ENCODE assay signal across 10 cellular contexts in the genomic region with DNA sequence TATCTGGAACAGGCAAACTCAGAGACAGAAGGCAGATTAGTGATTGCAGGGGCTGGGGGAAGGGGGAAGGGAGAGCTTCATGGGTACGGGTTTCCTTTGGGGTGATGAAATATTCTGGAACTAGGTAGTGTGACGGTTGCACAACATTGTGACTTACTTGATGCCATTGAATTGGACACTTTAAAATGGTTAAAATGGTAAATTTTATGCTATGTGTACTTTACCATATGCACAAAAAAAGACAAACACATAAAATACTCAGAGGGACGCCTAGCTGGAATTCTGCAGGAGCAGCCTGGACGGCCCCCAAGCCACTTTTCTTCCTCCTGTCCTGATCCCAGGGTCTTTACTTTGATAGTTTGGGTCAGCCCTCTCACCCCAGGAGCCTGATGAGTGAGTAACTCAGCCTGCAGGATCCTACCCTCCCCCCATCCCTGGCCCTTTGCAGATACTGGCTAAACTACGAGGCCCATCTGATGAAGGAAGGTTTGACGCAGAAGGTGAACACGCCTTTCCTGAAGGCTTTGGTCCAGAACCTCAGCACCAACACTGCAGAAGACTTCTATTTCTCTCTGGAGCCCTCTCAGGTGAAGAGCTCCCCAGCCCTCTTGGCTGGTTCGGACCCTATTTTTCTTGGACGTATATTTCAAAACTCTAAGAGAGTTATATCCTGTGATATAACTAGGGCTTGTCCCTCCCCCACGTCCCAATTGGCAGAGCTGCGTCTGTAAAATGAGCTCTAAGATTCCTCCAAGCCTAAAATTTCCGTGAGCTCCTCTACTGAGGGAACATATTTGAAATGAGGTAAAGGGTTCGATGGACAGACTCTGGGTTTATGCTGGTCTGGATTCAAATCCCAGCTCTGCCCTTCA. TPM values are rescaled to one million over a fixed set of nuclear protein-coding genes. Genes with fewer than 3 reads are reported as not detected.
DNase-seq lines count a peak whose midpoint lies in the region; TF ChIP-seq lines count a peak whose summit lies in the region.
"Had no signal": no experiment of that assay in that cellular context is flagged by ENCODE, and none has a peak within 500 bp of the region (broad histone marks: within the 10 kb centered on the region; RNA-seq: fewer than 3 reads in every experiment).

No MANE protein-coding gene starts in this region.

- peaks cover 19% of the 10 kb centered on the region for H3K4me1 ChIP-seq in neural progenitor cell

- H3K27ac ChIP-seq in neural progenitor cell: no peak overlapping the region

- TF ChIP-seq POLR2A in erythroblast (IDR thresholded peaks at IDR 0.05; ENCODE audit: low read length): no peak

- H3K4me3 Mint-ChIP-seq in neural progenitor cell: no peak overlapping the region
- H3K4me3 Mint-ChIP-seq: activated T-cell treated with anti-CD3 and anti-CD28 coated beads, Interleukin-2, amount 50 U/mL, for 4 hours had no signal

- H3K36me3 ChIP-seq in H7 (replicated peaks; ENCODE audit: control insufficient read depth, insufficient read depth, low read length) (no peaks in the 10 kb centered on the region), neural progenitor cell (no peaks in the 10 kb centered on the region)

- peak; percentile 79 for DNase-seq in H7
- DNase-seq in NOMO-1 treated with DMSO at 0.1 percent for 48 hours (lab: John Stamatoyannopoulos, UW; ENCODE audit: unreplicated experiment): peak; percentile 86
- peak; percentile 79 to 80 for DNase-seq in erythroblast (lab: John Stamatoyannopoulos, UW)
- peak; percentile 65 for DNase-seq in neural progenitor cell (ENCODE audit: low spot score)
- DNase-seq in stimulated activated CD4-positive, alpha-beta T cell treated with anti-CD3 and anti-CD28 coated beads, Interleukin-2, amount 100 ng/mL, for 24 hours: no peak
- DNase-seq in NCI-H187 (lab: John Stamatoyannopoulos, UW): no peak
- no peak for DNase-seq in HEK293T (ENCODE audit: extremely low spot score)
- DNase-seq: activated T-cell treated with anti-CD3 and anti-CD28 coated beads, Interleukin-2, amount 50 U/mL, for 4 hours; SHP77 treated with DMSO at 0.1 percent for 48 hours had no signal

- H3K9me3 ChIP-seq in neural progenitor cell (ENCODE audit: low read depth): no peaks in the 10 kb centered on the region

- POLR2A ChIA-PET in HEK293T (lab: Yijun Ruan, JAX): interaction anchor here (1.7 kb wide), 1 partner anchor 59 kb away, joined by 9 read pairs; a partner anchor contains a TSS

- peak overlapping the region; percentile 65 for H3K4me2 ChIP-seq in neural progenitor cell

- no peak overlapping the region for H3K9ac ChIP-seq in neural progenitor cell

- peaks cover 3% of the 10 kb centered on the region for H3K27me3 Mint-ChIP-seq in neural progenitor cell (ENCODE audit: insufficient read depth, low read depth)

- no peaks in the 10 kb centered on the region for H3K36me3 Mint-ChIP-seq in neural progenitor cell

- peaks cover 33% of the 10 kb centered on the region for H3K4me1 Mint-ChIP-seq in neural progenitor cell

- H4K20me1 ChIP-seq in neural progenitor cell (ENCODE audit: low read depth): no peaks in the 10 kb centered on the region

- no peaks in the 10 kb centered on the region for H3K9me3 Mint-ChIP-seq in neural progenitor cell
- H3K9me3 Mint-ChIP-seq: activated T-cell treated with anti-CD3 and anti-CD28 coated beads, Interleukin-2, amount 50 U/mL, for 4 hours had no signal

- CTCF ChIA-PET in HEK293T (lab: Yijun Ruan, JAX): interaction anchor here (0.6 to 1.0 kb wide), 2 partner anchors 15 to 26 kb away, joined by 3 read pairs; no protein-coding TSS in a partner anchor

- peaks cover 10% of the 10 kb centered on the region for H3F3A ChIP-seq in neural progenitor cell (ENCODE audit: low read depth)

- no peaks in the 10 kb centered on the region for H3K79me2 ChIP-seq in neural progenitor cell (ENCODE audit: low read depth)

- H3K4me3 ChIP-seq in H7 (ENCODE audit: insufficient read depth, low read depth, low read length) (no peak overlapping the region), neural progenitor cell (no peak overlapping the region)

- no peak overlapping the region for H3K27ac Mint-ChIP-seq in neural progenitor cell

- H3K27me3 ChIP-seq in H7 (ENCODE audit: control insufficient read depth, insufficient read depth, low read length) (no peaks in the 10 kb centered on the region), neural progenitor cell (no peaks in the 10 kb centered on the region)

- TF ChIP-seq CTCF in neural progenitor cell (IDR thresholded peaks at IDR 0.05): no peak

- peak overlapping the region; percentile 17 for H2AFZ ChIP-seq in neural progenitor cell (replicated peaks)

TF ChIP-seq in HEK293T, 16 proteins besides CTCF, POLR2A, EP300 and RAD21:
- TF ChIP-seq L3MBTL2 (conservative IDR thresholded peaks at IDR 0.05) (no peak), SP1 (IDR thresholded peaks at IDR 0.05) (no peak), ZNF384 (IDR thresholded peaks at IDR 0.05) (no peak), FOXM1 (IDR thresholded peaks at IDR 0.05; ENCODE audit: borderline replicate concordance) (no peak), FOXA1 (IDR thresholded peaks at IDR 0.05) (no peak), ARNT (IDR thresholded peaks at IDR 0.05) (no peak), FOXK2 (IDR thresholded peaks at IDR 0.05) (no peak), LEF1 (IDR thresholded peaks at IDR 0.05; ENCODE audit: borderline replicate concordance) (no peak), NFRKB (IDR thresholded peaks at IDR 0.05) (no peak), TARDBP (IDR thresholded peaks at IDR 0.05) (no peak), CTBP1 (IDR thresholded peaks at IDR 0.05; ENCODE audit: borderline replicate concordance) (no peak), BHLHE40 (IDR thresholded peaks at IDR 0.05; ENCODE audit: borderline replicate concordance) (no peak), HDGF (IDR thresholded peaks at IDR 0.05; ENCODE audit: borderline replicate concordance) (no peak), SUZ12 (IDR thresholded peaks at IDR 0.05) (no peak)
- TF ChIP-seq, protein P1, sequence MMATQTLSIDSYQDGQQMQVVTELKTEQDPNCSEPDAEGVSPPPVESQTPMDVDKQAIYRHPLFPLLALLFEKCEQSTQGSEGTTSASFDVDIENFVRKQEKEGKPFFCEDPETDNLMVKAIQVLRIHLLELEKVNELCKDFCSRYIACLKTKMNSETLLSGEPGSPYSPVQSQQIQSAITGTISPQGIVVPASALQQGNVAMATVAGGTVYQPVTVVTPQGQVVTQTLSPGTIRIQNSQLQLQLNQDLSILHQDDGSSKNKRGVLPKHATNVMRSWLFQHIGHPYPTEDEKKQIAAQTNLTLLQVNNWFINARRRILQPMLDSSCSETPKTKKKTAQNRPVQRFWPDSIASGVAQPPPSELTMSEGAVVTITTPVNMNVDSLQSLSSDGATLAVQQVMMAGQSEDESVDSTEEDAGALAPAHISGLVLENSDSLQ (IDR thresholded peaks at IDR 0.05): no peak
TF ChIP-seq in HEK293T: peak in this region for 0.

RNA-seq across cellular contexts. Expression of a gene that starts 7.9 kb away (rescaled TPM):
- 0.07 and 0.67 TPM in 2 replicates for total RNA-seq in H7 (2014; rRNA removed; shearing (Covaris generic))
- total RNA-seq in neural progenitor cell (ENCODE audit: low replicate concordance): not detected in 2 replicates
- total RNA-seq: activated T-cell treated with anti-CD3 and anti-CD28 coated beads, Interleukin-2, amount 50 U/mL, for 4 hours; astrocyte had no signal

RNA-seq across cellular contexts. Expression of a gene that starts 18.6 kb away (rescaled TPM):
- 0.03 TPM in 1 of 2 replicates, not detected in the other for total RNA-seq in H7 (2014; rRNA removed; shearing (Covaris generic))
- 0.41 and 0.84 TPM in 2 replicates for total RNA-seq in neural progenitor cell (ENCODE audit: low replicate concordance)
- total RNA-seq: activated T-cell treated with anti-CD3 and anti-CD28 coated beads, Interleukin-2, amount 50 U/mL, for 4 hours; astrocyte had no signal

RNA-seq across cellular contexts. Expression of a gene that starts 47.6 kb away (rescaled TPM):
- 0.38 and 0.44 TPM in 2 replicates for total RNA-seq in H7 (2014; rRNA removed; shearing (Covaris generic))
- 8.0 and 17.5 TPM in 2 replicates for total RNA-seq in neural progenitor cell (ENCODE audit: low replicate concordance)

RNA-seq across cellular contexts. Expression of a gene that starts 59.6 kb away (rescaled TPM):
- total RNA-seq in H7 (2014; rRNA removed; shearing (Covaris generic)): 65.0 and 80.6 TPM in 2 replicates
- total RNA-seq in neural progenitor cell (ENCODE audit: low replicate concordance): 33.5 and 48.2 TPM in 2 replicates

Comparison
In these comparisons a context has a peak if more than half of its experiments do, and no peak if none do; other contexts are left out.
1. DNase-seq: peak in H7 (single experiment), NOMO-1 treated with DMSO at 0.1 percent for 48 hours (single experiment), erythroblast (2 of 2) and neural progenitor cell (single experiment); none in stimulated activated CD4-positive, alpha-beta T cell treated with anti-CD3 and anti-CD28 coated beads, Interleukin-2, amount 100 ng/mL, for 24 hours (0 of 2), NCI-H187 (0 of 2) and HEK293T (single experiment).